20 cellular contexts compared by ENCODE assay signal in genomic region chr2:54396798-54397197, GRCh38.
"Had no signal": no experiment of that assay in that cellular context is flagged by ENCODE, and none has a peak within 500 bp of the region (broad histone marks: within the 10 kb centered on the region; RNA-seq: fewer than 3 reads in every experiment).

No MANE protein-coding gene starts in this region.

- H3K27me3 ChIP-seq: dorsolateral prefrontal cortex, esophagus muscularis mucosa, foreskin keratinocyte, gastroesophageal sphincter, heart left ventricle, hepatocyte, left lung had no signal

- FAIRE-seq: colon, frontal cortex, islet of Langerhans, keratinocyte had no signal

- ATAC-seq: foreskin keratinocyte; gastroesophageal sphincter; left cardiac atrium; left lung; left ventricle myocardium superior; lower lobe of right lung; naive thymus-derived CD4-positive, alpha-beta T cell had no signal

- H3K36me3 ChIP-seq: esophagus muscularis mucosa, gastroesophageal sphincter, heart left ventricle, left lung, lower lobe of right lung had no signal

- H3K4me2 ChIP-seq: hepatocyte had no signal

- H3K27ac ChIP-seq: coronary artery, esophagus muscularis mucosa, foreskin keratinocyte, gastroesophageal sphincter, heart left ventricle, hepatocyte, left lung, lower lobe of right lung had no signal

- H3K4me3 ChIP-seq: coronary artery, dorsolateral prefrontal cortex, esophagus muscularis mucosa, gastroesophageal sphincter, heart left ventricle, hepatocyte, left lung, lower lobe of right lung had no signal

- H3K4me1 ChIP-seq: foreskin keratinocyte, left lung had no signal

- H3K79me2 ChIP-seq: hepatocyte had no signal

- DNase-seq: dorsolateral prefrontal cortex; effector CD4-positive, alpha-beta T cell; effector memory CD4-positive, alpha-beta T cell; foreskin keratinocyte; heart left ventricle; hypothalamus; left cardiac atrium; left lung; left ventricle myocardium superior; lower lobe of right lung; midbrain; naive thymus-derived CD4-positive, alpha-beta T cell had no signal

- H3K9me3 ChIP-seq: esophagus muscularis mucosa, gastroesophageal sphincter, lower lobe of right lung had no signal

- H2AFZ ChIP-seq: hepatocyte had no signal
